In the genomic region with DNA sequence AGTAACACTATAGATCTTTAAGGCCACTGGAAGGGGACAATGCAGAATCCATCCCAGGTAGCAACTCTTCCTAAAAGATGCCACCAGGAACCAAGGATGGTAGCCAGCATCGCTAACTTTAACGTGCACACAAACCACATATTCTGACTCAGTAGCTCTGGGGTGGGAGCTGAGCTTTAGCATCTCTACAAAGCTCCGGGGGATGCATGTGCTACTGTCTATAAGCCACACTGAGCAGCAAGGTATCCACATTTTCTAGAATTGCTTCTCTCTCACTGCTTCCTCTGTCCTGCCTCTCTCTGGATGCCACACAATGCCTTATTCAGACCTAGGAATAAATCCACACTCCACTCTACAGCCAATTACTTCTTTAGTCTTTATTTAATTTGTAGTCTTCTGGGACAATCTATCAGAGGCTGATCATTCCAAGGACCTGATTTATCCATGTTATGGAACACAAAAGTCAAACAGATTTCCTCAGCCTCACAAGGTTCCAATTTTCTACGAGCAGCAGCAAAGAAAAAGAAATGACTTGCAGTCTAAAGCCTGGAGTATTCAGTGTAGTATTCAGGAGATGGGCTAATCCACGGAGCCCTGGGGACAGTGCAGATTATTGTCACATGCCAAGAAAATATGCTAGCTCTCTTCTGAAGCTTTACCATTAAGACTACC, we compare ENCODE assay signal across 10 cellular contexts. TPM values are rescaled to one million over a fixed set of nuclear protein-coding genes. Genes with fewer than 3 reads are reported as not detected.
DNase-seq lines count a peak whose midpoint lies in the region; ATAC-seq and TF ChIP-seq lines count a peak whose summit lies in the region.
"Had no signal": no experiment of that assay in that cellular context is flagged by ENCODE, and none has a peak within 500 bp of the region (broad histone marks: within the 10 kb centered on the region; RNA-seq: fewer than 3 reads in every experiment).

No MANE protein-coding gene starts in this region.

- H3K27ac Mint-ChIP-seq in CD8-positive, alpha-beta T cell = peak overlapping the region; percentile 85

- no CpG with 5 or more reads among the region's 5 CpGs for WGBS in neuronal stem cell (ENCODE audit: extremely low coverage in 2 of 2, insufficient read length in 2 of 2, insufficient replicate concordance in 1 of 2), 2 donors

- H4K20me1 ChIP-seq in KMS-11 (ENCODE audit: insufficient read depth) = 0 out of 2 replicates have a peak, but pooled peaks cover 6% of the 10 kb centered on the region

- no peak for ATAC-seq in CD8-positive, alpha-beta T cell
- ATAC-seq in HG03097 (IDR thresholded peaks at IDR 0.05; ENCODE audit: low FRiP score, unreplicated experiment) (no peak), GM18511 (IDR thresholded peaks at IDR 0.05; ENCODE audit: unreplicated experiment) (no peak), HG03521 (IDR thresholded peaks at IDR 0.05; ENCODE audit: unreplicated experiment) (no peak)

- no peak overlapping the region for H3K18ac ChIP-seq in neuronal stem cell (ENCODE audit: low read length)

- intact Hi-C loops in CD8-positive, alpha-beta T cell (cut with DNase I, micrococcal nuclease) = loop anchor here (1.0 to 5.0 kb wide), 7 partner anchors 12 to 793 kb away; a partner anchor contains a TSS

- peak overlapping the region; percentile 91 for H3K4me2 ChIP-seq in KMS-11
- H3K4me2 ChIP-seq in parathyroid adenoma (ENCODE audit: low read length) = peak overlapping the region; percentile 19
- no peak overlapping the region for H3K4me2 ChIP-seq in neuronal stem cell (ENCODE audit: insufficient read depth, low read length, poor library complexity, severe bottlenecking)

- no peak for TF ChIP-seq CTCF in CD8-positive, alpha-beta T cell (IDR thresholded peaks at IDR 0.05)
- TF ChIP-seq CTCF in KMS-11 (conservative IDR thresholded peaks at IDR 0.05; ENCODE audit: low read depth, low read length) = no peak
- no peak for TF ChIP-seq CTCF in parathyroid adenoma (IDR thresholded peaks at IDR 0.05)

- H3K27me3 ChIP-seq in CD8-positive, alpha-beta T cell (ENCODE audit: insufficient read depth, low read length) = no peaks in the 10 kb centered on the region
- no peaks in the 10 kb centered on the region for H3K27me3 ChIP-seq in KMS-11 (ENCODE audit: insufficient read depth, low read depth)
- no peaks in the 10 kb centered on the region for H3K27me3 ChIP-seq in parathyroid adenoma (ENCODE audit: control insufficient read depth, insufficient read depth, low read length)
- no peaks in the 10 kb centered on the region for H3K27me3 ChIP-seq in neuronal stem cell (ENCODE audit: control insufficient read depth in 3 of 3, insufficient read depth in 3 of 3, low read depth in 1 of 3, low read length in 3 of 3)

- H3K36me3 Mint-ChIP-seq in CD8-positive, alpha-beta T cell = peaks cover 20% of the 10 kb centered on the region

- H3K4me1 Mint-ChIP-seq in CD8-positive, alpha-beta T cell (ENCODE audit: low read depth) = peaks cover 75% of the 10 kb centered on the region

- no peak overlapping the region for H2AK5ac ChIP-seq in neuronal stem cell (ENCODE audit: low read depth, low read length)

- H4K91ac ChIP-seq in neuronal stem cell (ENCODE audit: low read depth, low read length, poor library complexity) = no peak overlapping the region

- no peaks in the 10 kb centered on the region for H3K9me3 Mint-ChIP-seq in CD8-positive, alpha-beta T cell

- peak overlapping the region; percentile 68 for H3K4me3 Mint-ChIP-seq in CD8-positive, alpha-beta T cell

- CTCF ChIA-PET in CD8-positive, alpha-beta T cell (lab: Charles Lee) = interaction anchor here (1.2 to 2.7 kb wide), 4 partner anchors 8 to 183 kb away, joined by 3 to 16 read pairs (median 7); no protein-coding TSS in a partner anchor

- H2BK15ac ChIP-seq in neuronal stem cell (ENCODE audit: low read length) = no peak overlapping the region

- POLR2A ChIA-PET in CD8-positive, alpha-beta T cell (lab: Charles Lee) = interaction anchor here (0.6 to 2.1 kb wide), 5 partner anchors 12 to 155 kb away, joined by 3 to 5 read pairs (median 4); no protein-coding TSS in a partner anchor

- peaks cover 92% of the 10 kb centered on the region for H3K79me2 ChIP-seq in KMS-11 (ENCODE audit: insufficient read depth, low read depth)
- peaks cover 2% of the 10 kb centered on the region for H3K79me2 ChIP-seq in parathyroid adenoma

- no peak overlapping the region for H2BK120ac ChIP-seq in neuronal stem cell (ENCODE audit: low read depth, low read length)

- H2BK5ac ChIP-seq in neuronal stem cell (ENCODE audit: low read length) = no peak overlapping the region

- H3K23ac ChIP-seq in neuronal stem cell (ENCODE audit: low read depth, low read length, poor library complexity) = no peak overlapping the region

- H3K27me3 Mint-ChIP-seq in CD8-positive, alpha-beta T cell (ENCODE audit: low read depth) = no peaks in the 10 kb centered on the region

- H2BK12ac ChIP-seq in neuronal stem cell (ENCODE audit: low read length) = no peak overlapping the region

- H4K8ac ChIP-seq in neuronal stem cell (ENCODE audit: low read depth, low read length) = no peak overlapping the region

- H3K36me3 ChIP-seq in CD8-positive, alpha-beta T cell (ENCODE audit: insufficient read depth, low read length) = no peaks in the 10 kb centered on the region
- H3K36me3 ChIP-seq in KMS-11 (ENCODE audit: insufficient read depth) (no peaks in the 10 kb centered on the region), parathyroid adenoma (ENCODE audit: control insufficient read depth, insufficient read depth, low read length) (no peaks in the 10 kb centered on the region), neuronal stem cell (replicated peaks in 1 of 2; ENCODE audit: control insufficient read depth in 2 of 2, insufficient read depth in 2 of 2, low read length in 2 of 2) (peaks cover 0 to 3% of the 10 kb centered on the region in 2 donors)

- H3K4me1 ChIP-seq in CD8-positive, alpha-beta T cell (ENCODE audit: insufficient read depth, low read length) = peaks cover 53% of the 10 kb centered on the region
- peaks cover 75% of the 10 kb centered on the region for H3K4me1 ChIP-seq in KMS-11 (ENCODE audit: low read depth, poor library complexity, severe bottlenecking)
- peaks cover 4% of the 10 kb centered on the region for H3K4me1 ChIP-seq in parathyroid adenoma
- H3K4me1 ChIP-seq in neuronal stem cell (ENCODE audit: control insufficient read depth in 2 of 2, insufficient read depth in 1 of 2, low read depth in 1 of 2, low read length in 2 of 2) = peaks cover 5 to 12% of the 10 kb centered on the region in 2 donors

- H3K4me3 ChIP-seq in CD8-positive, alpha-beta T cell (ENCODE audit: low read depth, low read length) = peak overlapping the region; percentile 29
- H3K4me3 ChIP-seq in KMS-11 (IDR thresholded peaks at IDR 0.05; ENCODE audit: insufficient read depth, low read depth, low read length) (no peak overlapping the region), parathyroid adenoma (ENCODE audit: low read depth, low read length) (no peak overlapping the region), neuronal stem cell (ENCODE audit: low read length in 2 of 2) (no peak overlapping the region)
- H3K4me3 ChIP-seq: GM23248 had no signal

- H3K79me1 ChIP-seq in neuronal stem cell (ENCODE audit: low read depth, low read length) = no peaks in the 10 kb centered on the region

- H3K4ac ChIP-seq in neuronal stem cell (ENCODE audit: low read length) = no peak overlapping the region

- no peak overlapping the region for H3K27ac ChIP-seq in CD8-positive, alpha-beta T cell (ENCODE audit: low read depth, low read length)
- H3K27ac ChIP-seq in KMS-11 (no peak overlapping the region), angular gyrus (ENCODE audit: low read depth, low read length) (peak overlapping the region; percentile 58), parathyroid adenoma (no peak overlapping the region), neuronal stem cell (replicated peaks; ENCODE audit: low read length) (no peak overlapping the region)
- H3K27ac ChIP-seq: GM23248 had no signal

- H2AFZ ChIP-seq in KMS-11 (ENCODE audit: low read depth) (no peak overlapping the region), parathyroid adenoma (no peak overlapping the region), neuronal stem cell (ENCODE audit: low read length) (no peak overlapping the region)
- H2AFZ ChIP-seq: GM23248 had no signal

- H3K14ac ChIP-seq in neuronal stem cell (ENCODE audit: low read length) = no peak overlapping the region

- DNase-seq in CD8-positive, alpha-beta T cell = no peak
- DNase-seq in neuronal stem cell (ENCODE audit: low spot score) = no peak
- DNase-seq: GM23248, trophoblast cell had no signal

- no peaks in the 10 kb centered on the region for H3K9me3 ChIP-seq in CD8-positive, alpha-beta T cell (ENCODE audit: low read length)
- H3K9me3 ChIP-seq in parathyroid adenoma (ENCODE audit: control insufficient read depth, low read length) = no peaks in the 10 kb centered on the region
- H3K9me3 ChIP-seq in neuronal stem cell (replicated peaks in 1 of 2; ENCODE audit: control insufficient read depth in 2 of 2, insufficient read depth in 1 of 2, low read depth in 1 of 2, low read length in 2 of 2) = no peaks in the 10 kb centered on the region

- no peak overlapping the region for H3K9ac ChIP-seq in KMS-11
- H3K9ac ChIP-seq in parathyroid adenoma = no peak overlapping the region
- no peak overlapping the region for H3K9ac ChIP-seq in neuronal stem cell (ENCODE audit: low read depth, low read length, poor library complexity)
- H3K9ac ChIP-seq: GM23248 had no signal

RNA-seq across cellular contexts. Expression of a gene that starts 4.4 kb away (rescaled TPM):
- total RNA-seq in CD8-positive, alpha-beta T cell = 10 to 100 TPM; 39.5 to 40.5 TPM
- 10.8 TPM for polyA plus RNA-seq in neuronal stem cell (2013, experiment 1 of 2)
- 10.2 TPM for polyA plus RNA-seq in neuronal stem cell (2013, experiment 2 of 2)

RNA-seq across cellular contexts. Expression of a gene that starts 51.9 kb away (rescaled TPM):
- 10 to 100 TPM; 12.8 to 13.9 TPM for total RNA-seq in CD8-positive, alpha-beta T cell
- polyA plus RNA-seq in neuronal stem cell (2013, experiment 1 of 2) = 14.8 TPM
- polyA plus RNA-seq in neuronal stem cell (2013, experiment 2 of 2) = 15.2 TPM
